ENCODE assay signal across 16 cellular contexts in genomic region chr9:113851860-113852259, GRCh38.
"Had no signal": no experiment of that assay in that cellular context is flagged by ENCODE, and none has a peak within 500 bp of the region (broad histone marks: within the 10 kb centered on the region; RNA-seq: fewer than 3 reads in every experiment).

No MANE protein-coding gene starts in this region.

- H3K27ac ChIP-seq: dorsolateral prefrontal cortex, esophagus muscularis mucosa had no signal

- H3K4me1 Mint-ChIP-seq: activated naive CD8-positive, alpha-beta T cell treated with anti-CD3 and anti-CD28 coated beads, Interleukin-2, amount 10 ng/mL, durations not matched to agents 7 days and 5 days; natural killer cell; stimulated activated effector memory CD8-positive, alpha-beta T cell treated with anti-CD3 and anti-CD28 coated beads, Interleukin-12 subunit alpha, Interleukin-12 subunit beta, amount 100 ng/mL, for 72 hours had no signal

- H3K4me1 ChIP-seq: esophagus muscularis mucosa had no signal

- FAIRE-seq: endometrium, small intestine had no signal

- H3K4me3 Mint-ChIP-seq: activated B cell treated with CpG ODN at 0.5 μM for 24 hours; activated naive CD8-positive, alpha-beta T cell treated with anti-CD3 and anti-CD28 coated beads, Interleukin-2, amount 10 ng/mL, durations not matched to agents 7 days and 5 days; natural killer cell; stimulated activated effector memory CD8-positive, alpha-beta T cell treated with anti-CD3 and anti-CD28 coated beads, Interleukin-12 subunit alpha, Interleukin-12 subunit beta, amount 100 ng/mL, for 72 hours had no signal

- H3K9me3 ChIP-seq: mucosa of descending colon had no signal

- H3K36me3 ChIP-seq: esophagus muscularis mucosa had no signal

- H3K36me3 Mint-ChIP-seq: activated naive CD8-positive, alpha-beta T cell treated with anti-CD3 and anti-CD28 coated beads, Interleukin-2, amount 10 ng/mL, durations not matched to agents 7 days and 5 days; stimulated activated effector memory CD8-positive, alpha-beta T cell treated with anti-CD3 and anti-CD28 coated beads, Interleukin-12 subunit alpha, Interleukin-12 subunit beta, amount 100 ng/mL, for 72 hours had no signal

- H3K4me3 ChIP-seq: dorsolateral prefrontal cortex, esophagus muscularis mucosa, mucosa of descending colon had no signal

- DNase-seq: activated B cell treated with CpG ODN at 0.5 μM for 24 hours; activated CD4-positive, alpha-beta T cell treated with anti-CD3 and anti-CD28 coated beads, Interleukin-2, amount 50 U/mL, for 1 hour; activated effector memory CD4-positive, alpha-beta T cell treated with Interleukin-2 at 50 U/mL for 16 hours; activated naive CD8-positive, alpha-beta T cell treated with anti-CD3 and anti-CD28 coated beads, Interleukin-2, amount 10 ng/mL, durations not matched to agents 7 days and 5 days; anterior cingulate cortex; dorsolateral prefrontal cortex; glutamatergic neuron; mucosa of descending colon; natural killer cell; right cardiac atrium; small intestine; T1000; trophoblast cell had no signal

- H3K27ac Mint-ChIP-seq: activated B cell treated with CpG ODN at 0.5 μM for 24 hours; activated naive CD8-positive, alpha-beta T cell treated with anti-CD3 and anti-CD28 coated beads, Interleukin-2, amount 10 ng/mL, durations not matched to agents 7 days and 5 days; natural killer cell; stimulated activated effector memory CD8-positive, alpha-beta T cell treated with anti-CD3 and anti-CD28 coated beads, Interleukin-12 subunit alpha, Interleukin-12 subunit beta, amount 100 ng/mL, for 72 hours had no signal

- H3K27me3 ChIP-seq: dorsolateral prefrontal cortex, esophagus muscularis mucosa had no signal

- ATAC-seq: mucosa of descending colon; natural killer cell; right cardiac atrium; stimulated activated effector memory CD8-positive, alpha-beta T cell treated with anti-CD3 and anti-CD28 coated beads, Interleukin-12 subunit alpha, Interleukin-12 subunit beta, amount 100 ng/mL, for 72 hours had no signal
